In the genomic region with DNA sequence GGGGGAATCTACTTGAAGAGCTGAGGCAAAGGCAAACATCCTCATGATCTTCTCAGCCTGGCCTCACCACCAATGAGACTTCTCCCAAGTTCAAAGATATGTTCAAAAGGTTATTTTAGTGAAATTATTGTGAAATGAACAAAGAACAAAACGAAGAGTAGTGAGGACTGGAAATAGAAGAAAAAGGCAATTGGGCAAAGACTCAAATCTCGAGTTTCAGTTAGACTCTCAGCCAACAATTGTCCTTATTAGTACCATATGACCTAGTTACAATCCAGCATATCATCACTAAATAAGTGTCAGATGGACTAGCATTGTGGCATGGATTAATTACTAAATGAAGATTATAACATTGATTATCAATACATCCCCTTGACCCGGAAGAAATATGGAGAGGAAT, we compare ENCODE assay signal across 32 cellular contexts. TPM values are rescaled to one million over a fixed set of nuclear protein-coding genes. Genes with fewer than 3 reads are reported as not detected.
"Had no signal": no experiment of that assay in that cellular context is flagged by ENCODE, and none has a peak within 500 bp of the region (broad histone marks: within the 10 kb centered on the region; RNA-seq: fewer than 3 reads in every experiment).

No MANE protein-coding gene starts in this region.

- H3K27me3 ChIP-seq: brain microvascular endothelial cell, dorsolateral prefrontal cortex had no signal

- H3K9me3 Mint-ChIP-seq: activated B cell treated with CpG ODN at 0.5 μM for 24 hours; activated CD8-positive, alpha-beta T cell treated with anti-CD3 and anti-CD28 coated beads for 36 hours; activated naive CD4-positive, alpha-beta T cell treated with anti-CD3 and anti-CD28 coated beads, Interleukin-2, amount 10 ng/mL, durations not matched to agents 7 days and 5 days; activated naive CD4-positive, alpha-beta T cell treated with anti-CD3 and anti-CD28 coated beads, Interleukin-2, amount 50 U/mL, for 72 hours; activated naive CD8-positive, alpha-beta T cell treated with anti-CD3 and anti-CD28 coated beads, Interleukin-2, amount 10 ng/mL, durations not matched to agents 7 days and 5 days; activated T-helper 1 cell treated with anti-CD3 and anti-CD28 coated beads, Interleukin-12 subunit alpha, Interleukin-12 subunit beta, Interleukin-2, Interleukin-4 antibody, amounts not matched to agents 30 ng/mL and 10 ng/mL and 1 ng/mL, durations not matched to agents 14 hours and 24 hours and 36 hours; activated T-helper 2 cell treated with anti-CD3 and anti-CD28 coated beads, Interferon-gamma antibody, Interleukin-2, Interleukin-4, amounts not matched to agents 10 μg/mL and 5 μg/mL and 100 μg/mL, durations not matched to agents 14 hours and 24 hours and 36 hours; dendritic cell treated with granulocyte-macrophage colony-stimulating factor and Interleukin-4, amounts not matched to agents 40 ng/mL and 50 ng/mL, for 4 days; endodermal cell had no signal

- H3K4me3 ChIP-seq: coronary artery, dorsolateral prefrontal cortex had no signal

- H3K27me3 Mint-ChIP-seq: activated naive CD4-positive, alpha-beta T cell treated with anti-CD3 and anti-CD28 coated beads, Interleukin-2, amount 10 ng/mL, durations not matched to agents 7 days and 5 days; central memory CD8-positive, alpha-beta T cell; dendritic cell treated with granulocyte-macrophage colony-stimulating factor and Interleukin-4, amounts not matched to agents 40 ng/mL and 50 ng/mL, for 4 days had no signal

- H3K36me3 Mint-ChIP-seq: activated naive CD4-positive, alpha-beta T cell treated with anti-CD3 and anti-CD28 coated beads, Interleukin-2, amount 10 ng/mL, durations not matched to agents 7 days and 5 days; activated naive CD4-positive, alpha-beta T cell treated with anti-CD3 and anti-CD28 coated beads, Interleukin-2, amount 50 U/mL, for 72 hours; activated naive CD8-positive, alpha-beta T cell treated with anti-CD3 and anti-CD28 coated beads, Interleukin-2, amount 10 ng/mL, durations not matched to agents 7 days and 5 days had no signal

- H3K4me3 Mint-ChIP-seq: activated B cell treated with CpG ODN at 0.5 μM for 24 hours; activated CD8-positive, alpha-beta T cell treated with anti-CD3 and anti-CD28 coated beads for 36 hours; activated naive CD4-positive, alpha-beta T cell treated with anti-CD3 and anti-CD28 coated beads, Interleukin-2, amount 10 ng/mL, durations not matched to agents 7 days and 5 days; activated naive CD8-positive, alpha-beta T cell treated with anti-CD3 and anti-CD28 coated beads, Interleukin-2, amount 10 ng/mL, durations not matched to agents 7 days and 5 days; activated T-helper 1 cell treated with anti-CD3 and anti-CD28 coated beads, Interleukin-12 subunit alpha, Interleukin-12 subunit beta, Interleukin-2, Interleukin-4 antibody, amounts not matched to agents 30 ng/mL and 10 ng/mL and 1 ng/mL, durations not matched to agents 14 hours and 24 hours and 36 hours; central memory CD8-positive, alpha-beta T cell; dendritic cell treated with granulocyte-macrophage colony-stimulating factor and Interleukin-4, amounts not matched to agents 40 ng/mL and 50 ng/mL, for 4 days; endodermal cell had no signal

- FAIRE-seq: astrocyte, bronchial epithelial cell had no signal

- H3K27ac ChIP-seq: brain microvascular endothelial cell, coronary artery, dorsolateral prefrontal cortex, WERI-Rb-1 had no signal

- H3K36me3 ChIP-seq: brain microvascular endothelial cell, WERI-Rb-1 had no signal

- DNase-seq: activated B cell treated with CpG ODN at 0.5 μM for 24 hours; activated CD4-positive, alpha-beta T cell treated with anti-CD3 and anti-CD28 coated beads for 48 hours; activated CD4-positive, alpha-beta T cell treated with anti-CD3 and anti-CD28 coated beads, Interleukin-2, amount 50 U/mL, for 1 hour; activated CD4-positive, alpha-beta T cell treated with anti-CD3 and anti-CD28 coated beads, Interleukin-2, amount 50 U/mL, for 48 hours; activated CD8-positive, alpha-beta memory T cell treated with anti-CD3 and anti-CD28 coated beads for 24 hours; activated effector memory CD4-positive, alpha-beta T cell treated with anti-CD3 and anti-CD28 coated beads, Interleukin-2, amount 50 U/mL, for 16 hours; activated naive CD8-positive, alpha-beta T cell treated with anti-CD3 and anti-CD28 coated beads, Interleukin-2, amount 10 ng/mL, durations not matched to agents 7 days and 5 days; activated T-cell treated with anti-CD3 and anti-CD28 coated beads, Interleukin-2, amount 50 U/mL, for 1 hour; activated T-cell treated with anti-CD3 and anti-CD28 coated beads, Interleukin-2, amount 50 U/mL, for 48 hours; amniotic stem cell; anterior cingulate cortex; brain microvascular endothelial cell; dorsolateral prefrontal cortex; effector memory CD4-positive, alpha-beta T cell; endodermal cell; head of caudate nucleus; T-helper 9 cell; WERI-Rb-1 had no signal

- ATAC-seq: activated CD4-positive, CD25-positive, alpha-beta regulatory T cell treated with anti-CD3 and anti-CD28 coated beads, Interleukin-2, amount 50 U/mL, for 24 hours; activated CD8-positive, alpha-beta T cell treated with anti-CD3 and anti-CD28 coated beads for 36 hours; activated naive CD4-positive, alpha-beta T cell treated with anti-CD3 and anti-CD28 coated beads, Interleukin-2, amount 50 U/mL, for 72 hours; esophagus mucosa had no signal

- H3K4me1 Mint-ChIP-seq: activated B cell treated with CpG ODN at 0.5 μM for 24 hours had no signal

- H3K27ac Mint-ChIP-seq: activated B cell treated with CpG ODN at 0.5 μM for 24 hours; activated CD8-positive, alpha-beta T cell treated with anti-CD3 and anti-CD28 coated beads for 36 hours; activated naive CD4-positive, alpha-beta T cell treated with anti-CD3 and anti-CD28 coated beads, Interleukin-2, amount 10 ng/mL, durations not matched to agents 7 days and 5 days; activated naive CD4-positive, alpha-beta T cell treated with anti-CD3 and anti-CD28 coated beads, Interleukin-2, amount 50 U/mL, for 72 hours; activated naive CD8-positive, alpha-beta T cell treated with anti-CD3 and anti-CD28 coated beads, Interleukin-2, amount 10 ng/mL, durations not matched to agents 7 days and 5 days; activated T-helper 1 cell treated with anti-CD3 and anti-CD28 coated beads, Interleukin-12 subunit alpha, Interleukin-12 subunit beta, Interleukin-2, Interleukin-4 antibody, amounts not matched to agents 30 ng/mL and 10 ng/mL and 1 ng/mL, durations not matched to agents 14 hours and 24 hours and 36 hours; activated T-helper 2 cell treated with anti-CD3 and anti-CD28 coated beads, Interferon-gamma antibody, Interleukin-2, Interleukin-4, amounts not matched to agents 10 μg/mL and 5 μg/mL and 100 μg/mL, durations not matched to agents 14 hours and 24 hours and 36 hours; dendritic cell treated with granulocyte-macrophage colony-stimulating factor and Interleukin-4, amounts not matched to agents 40 ng/mL and 50 ng/mL, for 4 days; endodermal cell had no signal

RNA-seq across cellular contexts. Expression of gene ZNF474, which starts 9.0 kb away (rescaled TPM):
- total RNA-seq: activated B cell treated with CpG ODN at 0.5 μM for 24 hours; activated CD8-positive, alpha-beta T cell treated with anti-CD3 and anti-CD28 coated beads for 36 hours; activated T-helper 1 cell treated with anti-CD3 and anti-CD28 coated beads, Interleukin-12 subunit alpha, Interleukin-12 subunit beta, Interleukin-2, Interleukin-4 antibody, amounts not matched to agents 30 ng/mL and 10 ng/mL and 1 ng/mL, durations not matched to agents 14 hours and 24 hours and 36 hours; activated T-helper 2 cell treated with anti-CD3 and anti-CD28 coated beads, Interferon-gamma antibody, Interleukin-2, Interleukin-4, amounts not matched to agents 10 μg/mL and 5 μg/mL and 100 μg/mL, durations not matched to agents 14 hours and 24 hours and 36 hours; cardiac septum; epithelial cell of proximal tubule; esophagus mucosa had no signal
